In genomic region chr19:45063851-45064801, GRCh38 we compare ENCODE assay signal across 23 cellular contexts. TPM values are rescaled to one million over a fixed set of nuclear protein-coding genes. Genes with fewer than 3 reads are reported as not detected.
"Had no signal": no experiment of that assay in that cellular context is flagged by ENCODE, and none has a peak within 500 bp of the region (broad histone marks: within the 10 kb centered on the region; RNA-seq: fewer than 3 reads in every experiment).

No MANE protein-coding gene starts in this region.

- H3K9ac ChIP-seq: neural progenitor cell had no signal

- H3K4me2 ChIP-seq: hepatocyte, neural progenitor cell had no signal

- H3K4me1 Mint-ChIP-seq: neural progenitor cell had no signal

- H3K4me3 Mint-ChIP-seq: endodermal cell; memory B cell; natural killer cell treated with Interleukin-12 subunit alpha and Interleukin-12 subunit beta and Interleukin-15 and Interleukin-18, amount 100 ng/mL, for 72 hours; neural progenitor cell; type B pancreatic cell had no signal

- H3K79me2 ChIP-seq: hepatocyte had no signal

- H3K27me3 ChIP-seq: hepatocyte, neural progenitor cell, right atrium auricular region, stomach, uterus had no signal

- H3K27me3 Mint-ChIP-seq: memory B cell; natural killer cell treated with Interleukin-12 subunit alpha and Interleukin-12 subunit beta and Interleukin-15 and Interleukin-18, amount 100 ng/mL, for 72 hours; type B pancreatic cell had no signal

- H3K27ac ChIP-seq: coronary artery, hepatocyte, left ventricle myocardium inferior, lower lobe of right lung, neural progenitor cell, right atrium auricular region, stomach, uterus had no signal

- H2AFZ ChIP-seq: hepatocyte, neural progenitor cell had no signal

- H3K4me3 ChIP-seq: coronary artery, hepatocyte, left ventricle myocardium inferior, lower lobe of right lung, neural progenitor cell, right atrium auricular region, stomach, uterus had no signal

- DNase-seq: effector CD4-positive, alpha-beta T cell; endodermal cell; foreskin melanocyte; head of caudate nucleus; kidney; left cardiac atrium; left ventricle myocardium inferior; lower lobe of right lung; midbrain; occipital lobe; small intestine; stimulated activated CD4-positive, alpha-beta T cell treated with anti-CD3 and anti-CD28 coated beads, Interleukin-12 subunit alpha, Interleukin-12 subunit beta, amount 100 ng/mL, for 4 hours; stimulated activated CD4-positive, alpha-beta T cell treated with anti-CD3 and anti-CD28 coated beads, Interleukin-2, amount 100 ng/mL, for 48 hours; stomach; substantia nigra; uterus had no signal

- H3K36me3 ChIP-seq: uterus had no signal

- ATAC-seq: left cardiac atrium; lower lobe of right lung; natural killer cell treated with Interleukin-12 subunit alpha and Interleukin-12 subunit beta and Interleukin-15 and Interleukin-18, amount 100 ng/mL, for 72 hours had no signal

- H3K4me1 ChIP-seq: left ventricle myocardium inferior, lower lobe of right lung, neural progenitor cell, right atrium auricular region, uterus had no signal

- H3K9me3 Mint-ChIP-seq: endodermal cell; memory B cell; natural killer cell treated with Interleukin-12 subunit alpha and Interleukin-12 subunit beta and Interleukin-15 and Interleukin-18, amount 100 ng/mL, for 72 hours; neural progenitor cell; type B pancreatic cell had no signal

- H3K27ac Mint-ChIP-seq: endodermal cell; memory B cell; natural killer cell treated with Interleukin-12 subunit alpha and Interleukin-12 subunit beta and Interleukin-15 and Interleukin-18, amount 100 ng/mL, for 72 hours; neural progenitor cell; type B pancreatic cell had no signal

RNA-seq across cellular contexts. Expression of gene ZNF296, which starts 12.2 kb away (rescaled TPM):
- total RNA-seq: hepatocyte, left ventricle myocardium inferior, occipital lobe had no signal
